ENCODE assay signal across 1 cellular context in genomic region chr1:27109103-27109822, GRCh38.
TF ChIP-seq lines count a peak whose summit lies in the region.

No MANE protein-coding gene starts in this region.

TF ChIP-seq in K562, 482 proteins besides CTCF, POLR2A, EP300 and RAD21 (continued from another document):
- TF ChIP-seq ZBTB26 (CRISPR knock-in tag; IDR thresholded peaks at IDR 0.05) (no peak), ZEB2 (IDR thresholded peaks at IDR 0.05) (no peak), IRF9 (tag; IDR thresholded peaks at IDR 0.05) (no peak), ZNF140 (CRISPR knock-in tag; IDR thresholded peaks at IDR 0.05) (no peak), MYC (IDR thresholded peaks at IDR 0.05; ENCODE audit: low read depth, low read length) (peak; percentile 33; the same call in 1 of the 2 replicates), MYC (CRISPR knock-in tag; IDR thresholded peaks at IDR 0.05; ENCODE audit: borderline replicate concordance, low read depth) (no peak), YY1 (IDR thresholded peaks at IDR 0.05; ENCODE audit: borderline replicate concordance in 1 of 3, control insufficient read depth in 1 of 3, extremely low read depth in 1 of 3, insufficient read depth in 3 of 3, insufficient read length in 1 of 3, insufficient replicate concordance in 2 of 3, low read depth in 1 of 3, low read length in 2 of 3) (peak in 1 of 3 experiments; percentile 68), ZNF436 (CRISPR knock-in tag; IDR thresholded peaks at IDR 0.05) (no peak), NR2C2 (CRISPR knock-in tag; IDR thresholded peaks at IDR 0.05) (no peak), NR2C2 (tag; IDR thresholded peaks at IDR 0.05) (no peak), ZNF586 (CRISPR knock-in tag; conservative IDR thresholded peaks at IDR 0.05) (no peak), ZNF589 (CRISPR knock-in tag; IDR thresholded peaks at IDR 0.05; ENCODE audit: low read depth) (peak; percentile 60; the same call in 1 of the 2 replicates), E4F1 (CRISPR knock-in tag; IDR thresholded peaks at IDR 0.05; ENCODE audit: borderline replicate concordance) (no peak), CXXC5 (CRISPR knock-in tag; IDR thresholded peaks at IDR 0.05) (0 out of 2 replicates have a peak, but pooled peaks have one; percentile 25), ESRRA (IDR thresholded peaks at IDR 0.05; ENCODE audit: borderline replicate concordance, low read depth) (no peak), VEZF1 (CRISPR knock-in tag; IDR thresholded peaks at IDR 0.05) (no peak), CTCFL (IDR thresholded peaks at IDR 0.05; ENCODE audit: borderline replicate concordance, insufficient read depth, low read depth, low read length, poor library complexity, severe bottlenecking) (peak; percentile 72)
